In genomic region chr1:236670060-236670459, GRCh38 we compare ENCODE assay signal across 17 cellular contexts. TPM values are rescaled to one million over a fixed set of nuclear protein-coding genes. Genes with fewer than 3 reads are reported as not detected.
A peak's percentile ranks its signal among the peaks of the same experiment; 100 is the strongest.
DNase-seq lines count a peak whose midpoint lies in the region; ATAC-seq and TF ChIP-seq lines count a peak whose summit lies in the region.
"Had no signal": no experiment of that assay in that cellular context is flagged by ENCODE, and none has a peak within 500 bp of the region (broad histone marks: within the 10 kb centered on the region; RNA-seq: fewer than 3 reads in every experiment).

No MANE protein-coding gene starts in this region.

- no peaks in the 10 kb centered on the region for H3K9me3 ChIP-seq in esophagus muscularis mucosa
- H3K9me3 ChIP-seq in thoracic aorta = no peaks in the 10 kb centered on the region

- DNase-seq in HEK293T (ENCODE audit: extremely low spot score) (no peak), esophagus muscularis mucosa (ENCODE audit: extremely low spot score) (peak; percentile 42), thoracic aorta (ENCODE audit: low spot score) (no peak), left ventricle myocardium superior (no peak), NCI-H524 (lab: John Stamatoyannopoulos, UW) (no peak)
- DNase-seq: C1 segment of cervical spinal cord; Calu3; CD4-positive, alpha-beta memory T cell; COR-L47; DMS53; DMS79 treated with DMSO at 0.1 percent for 48 hours; GF-D8; H7; HCEC 1CT; HFFc6 had no signal

- no peak overlapping the region for H3K27ac ChIP-seq in esophagus muscularis mucosa (replicated peaks in 1 of 4)
- peak overlapping the region in 1 of 2 donors; percentile 44 for H3K27ac ChIP-seq in thoracic aorta

- TF ChIP-seq POLR2A in esophagus muscularis mucosa (IDR thresholded peaks at IDR 0.05; ENCODE audit: low read depth) = no peak

- CTCF ChIA-PET in HEK293T (lab: Yijun Ruan, JAX) = no interaction called here

- peaks cover 0 to 6% (median 0%) of the 10 kb centered on the region in 4 donors for H3K4me1 ChIP-seq in esophagus muscularis mucosa
- peaks cover 7 to 37% of the 10 kb centered on the region in 2 donors for H3K4me1 ChIP-seq in thoracic aorta (ENCODE audit: control insufficient read depth in 1 of 2, low read depth in 2 of 2)

- TF ChIP-seq EP300 in esophagus muscularis mucosa (IDR thresholded peaks at IDR 0.05) = no peak

- intact Hi-C loops in esophagus muscularis mucosa (cut with DNase I) (no loop called here), left ventricle myocardium superior (cut with micrococcal nuclease) (no loop called here)

- ATAC-seq in thoracic aorta (ENCODE audit: insufficient number of reproducible peaks, low FRiP score, low read depth) = peak; percentile 17
- no peak for ATAC-seq in left ventricle myocardium superior
- no peak for ATAC-seq in GM21576 (IDR thresholded peaks at IDR 0.05; ENCODE audit: unreplicated experiment)

- WGBS in esophagus muscularis mucosa = 53% methylated on average over 7 of the region's 7 CpGs

- H3K27me3 ChIP-seq in esophagus muscularis mucosa = no peaks in the 10 kb centered on the region
- H3K27me3 ChIP-seq in thoracic aorta (replicated peaks; ENCODE audit: insufficient read depth) = no peaks in the 10 kb centered on the region

- H3K36me3 ChIP-seq in esophagus muscularis mucosa = no peaks in the 10 kb centered on the region
- no peaks in the 10 kb centered on the region for H3K36me3 ChIP-seq in thoracic aorta

- H3K4me3 ChIP-seq in esophagus muscularis mucosa (no peak overlapping the region), thoracic aorta (peak overlapping the region; percentile 17)

- no peak for TF ChIP-seq CTCF in esophagus muscularis mucosa (IDR thresholded peaks at IDR 0.05)
- no peak for TF ChIP-seq CTCF in thoracic aorta (IDR thresholded peaks at IDR 0.05)

- POLR2A ChIA-PET in HEK293T (lab: Yijun Ruan, JAX) = interaction anchor here (1.0 kb wide), 1 partner anchor 66 kb away, joined by 8 read pairs; the partner anchor contains the start of gene HEATR1

TF ChIP-seq in HEK293T, 16 proteins besides CTCF, POLR2A, EP300 and RAD21:
- TF ChIP-seq ZNF384 (IDR thresholded peaks at IDR 0.05) (no peak), PKNOX1 (IDR thresholded peaks at IDR 0.05) (peak; percentile 29; the same call in 1 of the 2 replicates)

RNA-seq across cellular contexts. Expression of gene ACTN2, which starts 16.2 kb away (rescaled TPM):
- total RNA-seq in esophagus muscularis mucosa (10 to 100 TPM in 2 of 4 donors, 1 to 10 TPM in 2; 7.5 to 16.2 (median 10.3) TPM), thoracic aorta (10 to 100 TPM; 32.2 to 52.9 TPM), left ventricle myocardium superior (2,394 TPM)
- total RNA-seq: A172; Calu3; CD4-positive, alpha-beta memory T cell; HFFc6 had no signal

Comparison
In these comparisons a context has a peak if more than half of its experiments do, and no peak if none do; other contexts are left out.
1. RNA of gene ACTN2, which starts 16.2 kb away (total RNA-seq): 2,394 TPM in left ventricle myocardium superior (single experiment); 32.2 to 52.9 TPM in thoracic aorta and 7.5 to 16.2 TPM in esophagus muscularis mucosa; every median in the first group is over 10 times any median in the second.